Comparison of ENCODE assay signal across 8 cellular contexts in genomic region chr19:2049741-2050348, GRCh38. TPM values are rescaled to one million over a fixed set of nuclear protein-coding genes. Genes with fewer than 3 reads are reported as not detected.
A peak's percentile ranks its signal among the peaks of the same experiment; 100 is the strongest.
DNase-seq lines count a peak whose midpoint lies in the region; ATAC-seq and TF ChIP-seq lines count a peak whose summit lies in the region.

No MANE protein-coding gene starts in this region.

- H3K4me3 ChIP-seq in esophagus (ENCODE audit: low read depth in 1 of 2, low read length in 2 of 2) = peak overlapping the region; percentile 74 to 88
- H3K4me3 ChIP-seq in mucosa of descending colon = peak overlapping the region; percentile 91

- TF ChIP-seq CTCF in mucosa of descending colon (IDR thresholded peaks at IDR 0.05) = no peak

- H3K4me1 ChIP-seq in esophagus (ENCODE audit: control insufficient read depth in 2 of 2, insufficient read depth in 2 of 2, low read length in 1 of 2) (peaks cover 36 to 61% of the 10 kb centered on the region in 2 donors), mucosa of descending colon (ENCODE audit: low read depth) (peaks cover 64% of the 10 kb centered on the region)

- H3K36me3 ChIP-seq in esophagus (ENCODE audit: control insufficient read depth in 2 of 2, insufficient read depth in 2 of 2, low read length in 1 of 2) = peaks cover 3 to 35% of the 10 kb centered on the region in 2 donors
- no peaks in the 10 kb centered on the region for H3K36me3 ChIP-seq in mucosa of descending colon (ENCODE audit: low read depth)

- ATAC-seq in HG02571 (IDR thresholded peaks at IDR 0.05; ENCODE audit: unreplicated experiment) = peak; percentile 3
- peak; percentile 66 for ATAC-seq in mucosa of descending colon

- DNase-seq in DMS53 treated with DMSO at 0.1 percent for 48 hours (lab: John Stamatoyannopoulos, UW; ENCODE audit: unreplicated experiment) = peak; percentile 65
- DNase-seq in NCI-H774 (lab: John Stamatoyannopoulos, UW) = peak; percentile 41
- DNase-seq in activated T-cell treated with anti-CD3 and anti-CD28 coated beads for 24 hours (ENCODE audit: low read depth) = peak; percentile 54
- peak; percentile 88 to 92 (median 89) for DNase-seq in mucosa of descending colon
- peak in 45 of 49 donors; percentile 37 to 96 (median 71) for DNase-seq in substantia nigra (lab: John Stamatoyannopoulos, UW)
- DNase-seq in iPS-NIHi7 (ENCODE audit: extremely low spot score) = no peak

- 1% methylated on average over 16 of the region's 16 CpGs for whole genome bisulfite sequencing in esophagus, 2 donors

- intact Hi-C loops in mucosa of descending colon (cut with DNase I, micrococcal nuclease) = no loop called here

- H3K27ac ChIP-seq in esophagus (ENCODE audit: low read depth in 2 of 2, low read length in 1 of 2) (peak overlapping the region; percentile 98), substantia nigra (ENCODE audit: low read depth, low read length, poor library complexity, severe bottlenecking) (peak overlapping the region; percentile 96)

- H3K9me3 ChIP-seq in esophagus (ENCODE audit: control insufficient read depth in 2 of 2, insufficient read depth in 1 of 2, low read depth in 1 of 2, low read length in 1 of 2) (peaks cover 0 to 3% of the 10 kb centered on the region in 2 donors), mucosa of descending colon (no peaks in the 10 kb centered on the region)

- H3K27me3 ChIP-seq in esophagus (ENCODE audit: control insufficient read depth in 1 of 2, insufficient read depth in 2 of 2, low read length in 2 of 2) = no peaks in the 10 kb centered on the region

RNA-seq across cellular contexts. Expression of gene MKNK2, which starts 1.2 kb away (rescaled TPM):
- 100 to 1,000 TPM; 167 to 244 TPM for polyA plus RNA-seq in esophagus
- 100 to 1,000 TPM; 252 to 330 (median 304) TPM for total RNA-seq in mucosa of descending colon

RNA-seq across cellular contexts. Expression of gene BTBD2, which starts 34.3 kb away (rescaled TPM):
- polyA plus RNA-seq in esophagus = 10 to 100 TPM; 40.0 to 48.9 TPM
- total RNA-seq in mucosa of descending colon = 10 to 100 TPM; 66.0 to 82.3 (median 71.5) TPM

RNA-seq across cellular contexts. Expression of gene MOB3A, which starts 46.3 kb away (rescaled TPM):
- polyA plus RNA-seq in esophagus = 10 to 100 TPM; 11.0 to 12.4 TPM
- 10 to 100 TPM; 39.8 to 76.8 (median 43.7) TPM for total RNA-seq in mucosa of descending colon

RNA-seq across cellular contexts. Expression of gene IZUMO4, which starts 46.9 kb away (rescaled TPM):
- polyA plus RNA-seq in esophagus = 10 to 100 TPM in 1 of 2 donors, 1 to 10 TPM in 1; 6.4 to 16.0 TPM
- 1 to 10 TPM; 2.2 to 5.3 (median 3.4) TPM for total RNA-seq in mucosa of descending colon
